ENCODE assay signal across 1 cellular context in the genomic region with DNA sequence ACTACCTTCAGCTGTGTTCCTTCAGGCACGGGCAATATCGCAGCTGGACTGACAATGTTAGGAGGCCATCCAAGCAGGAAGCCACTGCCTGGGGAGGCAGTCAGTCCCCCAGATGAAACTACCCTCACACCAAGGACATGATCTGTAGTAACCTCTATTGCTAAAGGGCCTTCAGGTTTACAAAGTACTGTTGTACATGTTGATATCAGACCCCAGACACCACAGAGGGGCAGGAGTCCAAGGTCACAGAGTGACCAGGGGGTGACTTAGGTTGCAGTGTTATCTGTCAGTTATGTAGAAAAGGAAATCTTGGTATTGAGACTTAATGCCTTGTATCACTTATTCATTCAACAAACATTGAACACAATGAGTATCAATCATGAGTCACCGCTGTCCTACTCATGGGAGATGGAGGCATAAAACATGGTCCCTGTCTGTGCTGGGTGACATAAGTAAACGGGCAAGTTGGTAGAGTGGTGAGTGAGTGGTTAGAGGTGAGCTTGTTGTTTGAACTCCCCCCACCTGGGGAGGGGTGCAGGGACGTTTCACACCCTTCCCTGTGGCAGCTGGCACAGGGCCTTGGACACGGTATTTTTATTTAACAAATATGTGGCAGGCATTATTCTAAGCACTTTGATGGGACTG.
TF ChIP-seq lines count a peak whose summit lies in the region.

No MANE protein-coding gene starts in this region.

TF ChIP-seq in WTC11, 78 proteins besides CTCF, POLR2A, EP300 and RAD21 (continued from another document):
- TF ChIP-seq, protein P1, sequence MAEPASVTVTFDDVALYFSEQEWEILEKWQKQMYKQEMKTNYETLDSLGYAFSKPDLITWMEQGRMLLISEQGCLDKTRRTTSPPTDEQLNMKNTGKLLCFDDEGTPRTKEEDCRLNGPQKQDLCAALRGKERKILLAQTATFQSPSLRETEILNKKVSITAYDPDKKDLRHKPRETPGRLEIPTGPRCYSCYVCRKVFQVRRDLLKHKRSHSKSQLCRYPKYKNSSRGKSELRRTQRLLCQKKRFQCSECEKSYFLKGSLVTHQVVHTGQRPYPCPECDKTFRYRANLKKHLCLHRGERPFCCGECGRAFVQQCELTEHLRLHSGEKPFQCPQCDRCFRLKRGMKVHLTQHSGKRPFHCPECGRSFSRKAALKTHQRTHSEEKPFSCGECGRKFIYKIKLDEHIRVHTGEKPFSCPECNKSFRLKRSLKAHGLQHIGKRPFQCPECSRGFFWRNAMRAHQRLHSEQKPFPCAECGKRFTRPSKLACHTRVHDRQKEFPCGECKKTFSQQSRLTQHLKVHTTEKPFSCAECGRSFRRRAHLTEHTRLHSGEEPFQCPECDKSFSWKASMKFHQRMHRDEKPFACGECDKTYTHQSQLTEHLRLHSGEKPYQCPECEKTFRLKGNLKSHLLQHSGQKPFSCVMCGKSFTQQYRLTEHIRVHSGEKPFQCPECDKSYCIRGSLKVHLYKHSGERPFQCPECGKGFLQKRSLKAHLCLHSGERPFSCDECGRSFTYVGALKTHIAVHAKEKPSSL (CRISPR knock-in tag; conservative IDR thresholded peaks at IDR 0.05) = no peak
- TF ChIP-seq ZNF263 (CRISPR knock-in tag; IDR thresholded peaks at IDR 0.05; ENCODE audit: low read depth) (no peak), NR1H2 (CRISPR knock-in tag; IDR thresholded peaks at IDR 0.05) (no peak), TEAD1 (CRISPR knock-in tag; IDR thresholded peaks at IDR 0.05) (no peak), SMAD4 (CRISPR knock-in tag; IDR thresholded peaks at IDR 0.05) (no peak), OVOL2 (CRISPR knock-in tag; IDR thresholded peaks at IDR 0.05; ENCODE audit: borderline replicate concordance) (no peak), ETV6 (CRISPR knock-in tag; IDR thresholded peaks at IDR 0.05) (no peak)
- TF ChIP-seq, protein P2, sequence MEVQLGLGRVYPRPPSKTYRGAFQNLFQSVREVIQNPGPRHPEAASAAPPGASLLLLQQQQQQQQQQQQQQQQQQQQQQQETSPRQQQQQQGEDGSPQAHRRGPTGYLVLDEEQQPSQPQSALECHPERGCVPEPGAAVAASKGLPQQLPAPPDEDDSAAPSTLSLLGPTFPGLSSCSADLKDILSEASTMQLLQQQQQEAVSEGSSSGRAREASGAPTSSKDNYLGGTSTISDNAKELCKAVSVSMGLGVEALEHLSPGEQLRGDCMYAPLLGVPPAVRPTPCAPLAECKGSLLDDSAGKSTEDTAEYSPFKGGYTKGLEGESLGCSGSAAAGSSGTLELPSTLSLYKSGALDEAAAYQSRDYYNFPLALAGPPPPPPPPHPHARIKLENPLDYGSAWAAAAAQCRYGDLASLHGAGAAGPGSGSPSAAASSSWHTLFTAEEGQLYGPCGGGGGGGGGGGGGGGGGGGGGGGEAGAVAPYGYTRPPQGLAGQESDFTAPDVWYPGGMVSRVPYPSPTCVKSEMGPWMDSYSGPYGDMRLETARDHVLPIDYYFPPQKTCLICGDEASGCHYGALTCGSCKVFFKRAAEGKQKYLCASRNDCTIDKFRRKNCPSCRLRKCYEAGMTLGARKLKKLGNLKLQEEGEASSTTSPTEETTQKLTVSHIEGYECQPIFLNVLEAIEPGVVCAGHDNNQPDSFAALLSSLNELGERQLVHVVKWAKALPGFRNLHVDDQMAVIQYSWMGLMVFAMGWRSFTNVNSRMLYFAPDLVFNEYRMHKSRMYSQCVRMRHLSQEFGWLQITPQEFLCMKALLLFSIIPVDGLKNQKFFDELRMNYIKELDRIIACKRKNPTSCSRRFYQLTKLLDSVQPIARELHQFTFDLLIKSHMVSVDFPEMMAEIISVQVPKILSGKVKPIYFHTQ (CRISPR knock-in tag; IDR thresholded peaks at IDR 0.05) = no peak
- TF ChIP-seq, protein P3, sequence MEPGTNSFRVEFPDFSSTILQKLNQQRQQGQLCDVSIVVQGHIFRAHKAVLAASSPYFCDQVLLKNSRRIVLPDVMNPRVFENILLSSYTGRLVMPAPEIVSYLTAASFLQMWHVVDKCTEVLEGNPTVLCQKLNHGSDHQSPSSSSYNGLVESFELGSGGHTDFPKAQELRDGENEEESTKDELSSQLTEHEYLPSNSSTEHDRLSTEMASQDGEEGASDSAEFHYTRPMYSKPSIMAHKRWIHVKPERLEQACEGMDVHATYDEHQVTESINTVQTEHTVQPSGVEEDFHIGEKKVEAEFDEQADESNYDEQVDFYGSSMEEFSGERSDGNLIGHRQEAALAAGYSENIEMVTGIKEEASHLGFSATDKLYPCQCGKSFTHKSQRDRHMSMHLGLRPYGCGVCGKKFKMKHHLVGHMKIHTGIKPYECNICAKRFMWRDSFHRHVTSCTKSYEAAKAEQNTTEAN (CRISPR knock-in tag; IDR thresholded peaks at IDR 0.05) = no peak
- TF ChIP-seq, protein P4, sequence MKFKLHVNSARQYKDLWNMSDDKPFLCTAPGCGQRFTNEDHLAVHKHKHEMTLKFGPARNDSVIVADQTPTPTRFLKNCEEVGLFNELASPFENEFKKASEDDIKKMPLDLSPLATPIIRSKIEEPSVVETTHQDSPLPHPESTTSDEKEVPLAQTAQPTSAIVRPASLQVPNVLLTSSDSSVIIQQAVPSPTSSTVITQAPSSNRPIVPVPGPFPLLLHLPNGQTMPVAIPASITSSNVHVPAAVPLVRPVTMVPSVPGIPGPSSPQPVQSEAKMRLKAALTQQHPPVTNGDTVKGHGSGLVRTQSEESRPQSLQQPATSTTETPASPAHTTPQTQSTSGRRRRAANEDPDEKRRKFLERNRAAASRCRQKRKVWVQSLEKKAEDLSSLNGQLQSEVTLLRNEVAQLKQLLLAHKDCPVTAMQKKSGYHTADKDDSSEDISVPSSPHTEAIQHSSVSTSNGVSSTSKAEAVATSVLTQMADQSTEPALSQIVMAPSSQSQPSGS (CRISPR knock-in tag; IDR thresholded peaks at IDR 0.05; ENCODE audit: borderline replicate concordance, low read depth) = no peak
- TF ChIP-seq, protein P5, sequence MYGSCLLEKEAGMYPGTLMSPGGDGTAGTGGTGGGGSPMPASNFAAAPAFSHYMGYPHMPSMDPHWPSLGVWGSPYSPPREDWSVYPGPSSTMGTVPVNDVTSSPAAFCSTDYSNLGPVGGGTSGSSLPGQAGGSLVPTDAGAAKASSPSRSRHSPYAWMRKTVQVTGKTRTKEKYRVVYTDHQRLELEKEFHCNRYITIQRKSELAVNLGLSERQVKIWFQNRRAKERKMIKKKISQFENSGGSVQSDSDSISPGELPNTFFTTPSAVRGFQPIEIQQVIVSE (CRISPR knock-in tag; IDR thresholded peaks at IDR 0.05; ENCODE audit: borderline replicate concordance) = no peak
